1 cellular context compared by ENCODE assay signal in the genomic region with DNA sequence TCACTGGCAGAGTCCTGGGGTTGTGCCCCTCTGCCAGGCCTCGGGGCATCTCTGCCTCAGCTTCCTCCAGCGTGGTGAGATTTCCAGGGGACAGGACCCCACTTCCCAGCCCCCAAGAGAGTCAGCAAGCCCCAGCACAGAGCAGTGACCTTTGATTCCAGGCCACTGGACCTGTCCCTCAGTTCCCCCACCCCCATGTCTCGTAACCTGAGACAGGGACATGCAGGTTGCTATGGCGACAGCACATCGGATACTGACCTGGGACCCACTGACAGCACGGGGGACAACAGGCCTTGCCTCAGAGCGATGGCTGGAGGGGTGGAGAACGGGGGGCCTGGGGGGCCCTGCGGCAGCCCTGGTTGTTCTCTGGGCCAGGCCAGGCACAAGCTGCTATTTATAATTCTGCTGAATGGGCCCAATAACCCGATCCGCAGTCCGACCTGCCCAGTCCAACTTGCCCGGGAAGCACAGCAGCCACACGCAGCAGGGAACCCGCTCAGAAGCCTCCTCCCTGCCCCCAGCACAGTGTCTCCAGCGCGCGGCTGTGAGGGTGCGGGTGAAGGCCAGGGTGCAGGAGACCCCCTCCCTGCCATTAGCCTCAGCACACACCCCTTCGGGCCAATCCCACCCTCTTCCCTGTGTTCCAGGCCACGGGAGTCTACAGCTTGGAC.
TF ChIP-seq lines count a peak whose summit lies in the region.

No MANE protein-coding gene starts in this region.

TF ChIP-seq in HepG2, 621 proteins besides CTCF, POLR2A, EP300 and RAD21 (continues in another document):
- TF ChIP-seq HDAC1 (CRISPR knock-in tag; IDR thresholded peaks at IDR 0.05) (no peak; the same call in 1 of the 2 replicates), ZNF17 (CRISPR knock-in tag; IDR thresholded peaks at IDR 0.05) (no peak), SALL1 (CRISPR knock-in tag; IDR thresholded peaks at IDR 0.05) (peak; percentile 48), ZBTB7A (CRISPR knock-in tag; IDR thresholded peaks at IDR 0.05) (0 out of 2 replicates have a peak, but pooled peaks have one; percentile 20), STAG1 (CRISPR knock-in tag; IDR thresholded peaks at IDR 0.05) (no peak), TEAD3 (CRISPR knock-in tag; optimal IDR thresholded peaks at IDR 0.05; ENCODE audit: borderline replicate concordance) (peak; percentile 39), ZSCAN12 (CRISPR knock-in tag; IDR thresholded peaks at IDR 0.05) (no peak), MAX (IDR thresholded peaks at IDR 0.05) (no peak), ARHGAP35 (CRISPR knock-in tag; IDR thresholded peaks at IDR 0.05; ENCODE audit: borderline replicate concordance) (no peak), HCFC1 (IDR thresholded peaks at IDR 0.05; ENCODE audit: low read depth, low read length) (no peak), ZNF678 (CRISPR knock-in tag; IDR thresholded peaks at IDR 0.05) (no peak), ZNF563 (CRISPR knock-in tag; IDR thresholded peaks at IDR 0.05) (peak; percentile 92), ARNTL (CRISPR knock-in tag; IDR thresholded peaks at IDR 0.05) (no peak; the same call in 1 of the 2 replicates), ZNF782 (CRISPR knock-in tag; IDR thresholded peaks at IDR 0.05; ENCODE audit: borderline replicate concordance) (no peak), ZNF749 (CRISPR knock-in tag; IDR thresholded peaks at IDR 0.05; ENCODE audit: borderline replicate concordance) (no peak), MTA3 (CRISPR knock-in tag; IDR thresholded peaks at IDR 0.05) (no peak), ZNF576 (CRISPR knock-in tag; IDR thresholded peaks at IDR 0.05) (no peak), ATF6 (CRISPR knock-in tag; conservative IDR thresholded peaks at IDR 0.05) (no peak), SAP130 (CRISPR knock-in tag; IDR thresholded peaks at IDR 0.05; ENCODE audit: low read depth) (peak; percentile 42; the same call in 1 of the 2 replicates), ZKSCAN5 (CRISPR knock-in tag; IDR thresholded peaks at IDR 0.05) (no peak), CBFB (CRISPR knock-in tag; IDR thresholded peaks at IDR 0.05) (no peak), RARA (CRISPR knock-in tag; IDR thresholded peaks at IDR 0.05) (peak; percentile 56), SAFB2 (CRISPR knock-in tag; IDR thresholded peaks at IDR 0.05; ENCODE audit: borderline replicate concordance, low read depth) (0 out of 2 replicates have a peak, but pooled peaks have one; percentile 25), PAXIP1 (CRISPR knock-in tag; conservative IDR thresholded peaks at IDR 0.05) (peak; percentile 89), NCOA2 (CRISPR knock-in tag; IDR thresholded peaks at IDR 0.05) (no peak), ISX (CRISPR knock-in tag; conservative IDR thresholded peaks at IDR 0.05) (no peak), ZNF331 (CRISPR knock-in tag; IDR thresholded peaks at IDR 0.05) (no peak), MYC (CRISPR knock-in tag; IDR thresholded peaks at IDR 0.05; ENCODE audit: borderline replicate concordance) (0 out of 2 replicates have a peak, but pooled peaks have one; percentile 7), ZNF841 (CRISPR knock-in tag; IDR thresholded peaks at IDR 0.05; ENCODE audit: borderline replicate concordance) (no peak), HNRNPLL (IDR thresholded peaks at IDR 0.05; ENCODE audit: low read depth, low read length, poor library complexity, severe bottlenecking) (no peak)
- TF ChIP-seq, protein P1, sequence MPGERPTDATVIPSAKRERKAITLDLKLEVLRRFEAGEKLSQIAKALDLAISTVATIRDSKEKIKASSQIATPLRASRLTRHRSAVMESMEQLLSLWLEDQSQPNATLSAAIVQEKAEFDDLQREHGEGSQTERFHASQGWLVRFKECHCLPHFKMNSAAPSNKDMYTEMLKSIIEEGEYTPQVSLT (CRISPR knock-in tag; IDR thresholded peaks at IDR 0.05; ENCODE audit: borderline replicate concordance, low read depth): no peak
- TF ChIP-seq, protein P2, sequence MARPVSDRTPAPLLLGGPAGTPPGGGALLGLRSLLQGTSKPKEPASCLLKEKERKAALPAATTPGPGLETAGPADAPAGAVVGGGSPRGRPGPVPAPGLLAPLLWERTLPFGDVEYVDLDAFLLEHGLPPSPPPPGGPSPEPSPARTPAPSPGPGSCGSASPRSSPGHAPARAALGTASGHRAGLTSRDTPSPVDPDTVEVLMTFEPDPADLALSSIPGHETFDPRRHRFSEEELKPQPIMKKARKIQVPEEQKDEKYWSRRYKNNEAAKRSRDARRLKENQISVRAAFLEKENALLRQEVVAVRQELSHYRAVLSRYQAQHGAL (CRISPR knock-in tag; IDR thresholded peaks at IDR 0.05; ENCODE audit: not compliant biosample characterization): no peak
- TF ChIP-seq, protein P3, sequence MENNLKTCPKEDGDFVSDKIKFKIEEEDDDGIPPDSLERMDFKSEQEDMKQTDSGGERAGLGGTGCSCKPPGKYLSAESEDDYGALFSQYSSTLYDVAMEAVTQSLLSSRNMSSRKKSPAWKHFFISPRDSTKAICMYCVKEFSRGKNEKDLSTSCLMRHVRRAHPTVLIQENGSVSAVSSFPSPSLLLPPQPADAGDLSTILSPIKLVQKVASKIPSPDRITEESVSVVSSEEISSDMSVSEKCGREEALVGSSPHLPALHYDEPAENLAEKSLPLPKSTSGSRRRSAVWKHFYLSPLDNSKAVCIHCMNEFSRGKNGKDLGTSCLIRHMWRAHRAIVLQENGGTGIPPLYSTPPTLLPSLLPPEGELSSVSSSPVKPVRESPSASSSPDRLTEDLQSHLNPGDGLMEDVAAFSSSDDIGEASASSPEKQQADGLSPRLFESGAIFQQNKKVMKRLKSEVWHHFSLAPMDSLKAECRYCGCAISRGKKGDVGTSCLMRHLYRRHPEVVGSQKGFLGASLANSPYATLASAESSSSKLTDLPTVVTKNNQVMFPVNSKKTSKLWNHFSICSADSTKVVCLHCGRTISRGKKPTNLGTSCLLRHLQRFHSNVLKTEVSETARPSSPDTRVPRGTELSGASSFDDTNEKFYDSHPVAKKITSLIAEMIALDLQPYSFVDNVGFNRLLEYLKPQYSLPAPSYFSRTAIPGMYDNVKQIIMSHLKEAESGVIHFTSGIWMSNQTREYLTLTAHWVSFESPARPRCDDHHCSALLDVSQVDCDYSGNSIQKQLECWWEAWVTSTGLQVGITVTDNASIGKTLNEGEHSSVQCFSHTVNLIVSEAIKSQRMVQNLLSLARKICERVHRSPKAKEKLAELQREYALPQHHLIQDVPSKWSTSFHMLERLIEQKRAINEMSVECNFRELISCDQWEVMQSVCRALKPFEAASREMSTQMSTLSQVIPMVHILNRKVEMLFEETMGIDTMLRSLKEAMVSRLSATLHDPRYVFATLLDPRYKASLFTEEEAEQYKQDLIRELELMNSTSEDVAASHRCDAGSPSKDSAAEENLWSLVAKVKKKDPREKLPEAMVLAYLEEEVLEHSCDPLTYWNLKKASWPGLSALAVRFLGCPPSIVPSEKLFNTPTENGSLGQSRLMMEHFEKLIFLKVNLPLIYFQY (CRISPR knock-in tag; IDR thresholded peaks at IDR 0.05; ENCODE audit: borderline replicate concordance): 0 out of 2 replicates have a peak, but pooled peaks have one; percentile 26
- TF ChIP-seq, protein P4, sequence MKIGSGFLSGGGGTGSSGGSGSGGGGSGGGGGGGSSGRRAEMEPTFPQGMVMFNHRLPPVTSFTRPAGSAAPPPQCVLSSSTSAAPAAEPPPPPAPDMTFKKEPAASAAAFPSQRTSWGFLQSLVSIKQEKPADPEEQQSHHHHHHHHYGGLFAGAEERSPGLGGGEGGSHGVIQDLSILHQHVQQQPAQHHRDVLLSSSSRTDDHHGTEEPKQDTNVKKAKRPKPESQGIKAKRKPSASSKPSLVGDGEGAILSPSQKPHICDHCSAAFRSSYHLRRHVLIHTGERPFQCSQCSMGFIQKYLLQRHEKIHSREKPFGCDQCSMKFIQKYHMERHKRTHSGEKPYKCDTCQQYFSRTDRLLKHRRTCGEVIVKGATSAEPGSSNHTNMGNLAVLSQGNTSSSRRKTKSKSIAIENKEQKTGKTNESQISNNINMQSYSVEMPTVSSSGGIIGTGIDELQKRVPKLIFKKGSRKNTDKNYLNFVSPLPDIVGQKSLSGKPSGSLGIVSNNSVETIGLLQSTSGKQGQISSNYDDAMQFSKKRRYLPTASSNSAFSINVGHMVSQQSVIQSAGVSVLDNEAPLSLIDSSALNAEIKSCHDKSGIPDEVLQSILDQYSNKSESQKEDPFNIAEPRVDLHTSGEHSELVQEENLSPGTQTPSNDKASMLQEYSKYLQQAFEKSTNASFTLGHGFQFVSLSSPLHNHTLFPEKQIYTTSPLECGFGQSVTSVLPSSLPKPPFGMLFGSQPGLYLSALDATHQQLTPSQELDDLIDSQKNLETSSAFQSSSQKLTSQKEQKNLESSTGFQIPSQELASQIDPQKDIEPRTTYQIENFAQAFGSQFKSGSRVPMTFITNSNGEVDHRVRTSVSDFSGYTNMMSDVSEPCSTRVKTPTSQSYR (CRISPR knock-in tag; IDR thresholded peaks at IDR 0.05; ENCODE audit: borderline replicate concordance): peak; percentile 93
- TF ChIP-seq, protein P5, sequence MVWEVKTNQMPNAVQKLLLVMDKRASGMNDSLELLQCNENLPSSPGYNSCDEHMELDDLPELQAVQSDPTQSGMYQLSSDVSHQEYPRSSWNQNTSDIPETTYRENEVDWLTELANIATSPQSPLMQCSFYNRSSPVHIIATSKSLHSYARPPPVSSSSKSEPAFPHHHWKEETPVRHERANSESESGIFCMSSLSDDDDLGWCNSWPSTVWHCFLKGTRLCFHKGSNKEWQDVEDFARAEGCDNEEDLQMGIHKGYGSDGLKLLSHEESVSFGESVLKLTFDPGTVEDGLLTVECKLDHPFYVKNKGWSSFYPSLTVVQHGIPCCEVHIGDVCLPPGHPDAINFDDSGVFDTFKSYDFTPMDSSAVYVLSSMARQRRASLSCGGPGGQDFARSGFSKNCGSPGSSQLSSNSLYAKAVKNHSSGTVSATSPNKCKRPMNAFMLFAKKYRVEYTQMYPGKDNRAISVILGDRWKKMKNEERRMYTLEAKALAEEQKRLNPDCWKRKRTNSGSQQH (CRISPR knock-in tag; IDR thresholded peaks at IDR 0.05; ENCODE audit: low read depth): no peak
- TF ChIP-seq, protein P6, sequence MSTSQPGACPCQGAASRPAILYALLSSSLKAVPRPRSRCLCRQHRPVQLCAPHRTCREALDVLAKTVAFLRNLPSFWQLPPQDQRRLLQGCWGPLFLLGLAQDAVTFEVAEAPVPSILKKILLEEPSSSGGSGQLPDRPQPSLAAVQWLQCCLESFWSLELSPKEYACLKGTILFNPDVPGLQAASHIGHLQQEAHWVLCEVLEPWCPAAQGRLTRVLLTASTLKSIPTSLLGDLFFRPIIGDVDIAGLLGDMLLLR (CRISPR knock-in tag; IDR thresholded peaks at IDR 0.05): no peak
- TF ChIP-seq, protein P7, sequence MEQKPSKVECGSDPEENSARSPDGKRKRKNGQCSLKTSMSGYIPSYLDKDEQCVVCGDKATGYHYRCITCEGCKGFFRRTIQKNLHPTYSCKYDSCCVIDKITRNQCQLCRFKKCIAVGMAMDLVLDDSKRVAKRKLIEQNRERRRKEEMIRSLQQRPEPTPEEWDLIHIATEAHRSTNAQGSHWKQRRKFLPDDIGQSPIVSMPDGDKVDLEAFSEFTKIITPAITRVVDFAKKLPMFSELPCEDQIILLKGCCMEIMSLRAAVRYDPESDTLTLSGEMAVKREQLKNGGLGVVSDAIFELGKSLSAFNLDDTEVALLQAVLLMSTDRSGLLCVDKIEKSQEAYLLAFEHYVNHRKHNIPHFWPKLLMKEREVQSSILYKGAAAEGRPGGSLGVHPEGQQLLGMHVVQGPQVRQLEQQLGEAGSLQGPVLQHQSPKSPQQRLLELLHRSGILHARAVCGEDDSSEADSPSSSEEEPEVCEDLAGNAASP (CRISPR knock-in tag; IDR thresholded peaks at IDR 0.05; ENCODE audit: borderline replicate concordance): peak; percentile 73; the same call in 1 of the 2 replicates
- TF ChIP-seq, protein P8, sequence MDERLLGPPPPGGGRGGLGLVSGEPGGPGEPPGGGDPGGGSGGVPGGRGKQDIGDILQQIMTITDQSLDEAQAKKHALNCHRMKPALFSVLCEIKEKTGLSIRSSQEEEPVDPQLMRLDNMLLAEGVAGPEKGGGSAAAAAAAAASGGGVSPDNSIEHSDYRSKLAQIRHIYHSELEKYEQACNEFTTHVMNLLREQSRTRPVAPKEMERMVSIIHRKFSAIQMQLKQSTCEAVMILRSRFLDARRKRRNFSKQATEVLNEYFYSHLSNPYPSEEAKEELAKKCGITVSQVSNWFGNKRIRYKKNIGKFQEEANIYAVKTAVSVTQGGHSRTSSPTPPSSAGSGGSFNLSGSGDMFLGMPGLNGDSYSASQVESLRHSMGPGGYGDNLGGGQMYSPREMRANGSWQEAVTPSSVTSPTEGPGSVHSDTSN (CRISPR knock-in tag; IDR thresholded peaks at IDR 0.05): no peak
